In the genomic region with DNA sequence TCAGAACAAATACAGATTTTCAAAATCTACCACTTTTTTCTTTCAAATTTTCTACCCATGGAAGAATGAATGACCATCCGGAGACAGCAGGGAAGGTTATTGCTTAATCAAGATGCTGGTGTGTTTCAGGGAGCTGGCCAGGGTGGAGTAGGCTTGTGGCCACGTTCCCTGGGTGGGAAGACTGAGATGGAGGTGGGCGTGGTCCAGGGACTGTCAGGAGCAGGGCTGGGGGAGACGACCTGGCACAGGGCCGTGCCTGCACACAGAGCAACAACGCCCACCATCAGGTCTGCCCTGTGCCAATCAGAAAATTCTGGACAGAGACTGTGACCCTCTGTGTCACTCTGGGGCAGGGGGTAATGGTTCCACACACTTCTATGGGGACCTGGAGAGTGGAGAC, we compare ENCODE assay signal across 15 cellular contexts. TPM values are rescaled to one million over a fixed set of nuclear protein-coding genes. Genes with fewer than 3 reads are reported as not detected.
DNase-seq lines count a peak whose midpoint lies in the region; TF ChIP-seq lines count a peak whose summit lies in the region.
"Had no signal": no experiment of that assay in that cellular context is flagged by ENCODE, and none has a peak within 500 bp of the region (broad histone marks: within the 10 kb centered on the region; RNA-seq: fewer than 3 reads in every experiment).

No MANE protein-coding gene starts in this region.

- no peak overlapping the region for H3K9ac ChIP-seq in trophoblast cell (ENCODE audit: low read length)

- no peak for DNase-seq in T-helper 1 cell
- DNase-seq in nephron progenitor cell, result no peak
- DNase-seq in cortex of kidney (lab: John Stamatoyannopoulos, UW), result no peak
- DNase-seq in foreskin melanocyte, result no peak
- DNase-seq in trophoblast cell, result no peak
- DNase-seq: 8988T, cerebellar nuclear complex, erythroblast, NCI-H1092, testis had no signal

- H3K9me3 ChIP-seq in trophoblast cell (ENCODE audit: insufficient read depth, low read depth, low read length), result no peaks in the 10 kb centered on the region
- H3K9me3 ChIP-seq: HAP-1, testis had no signal

- no peak overlapping the region for H2BK5ac ChIP-seq in trophoblast cell (ENCODE audit: low read depth, low read length, poor library complexity)

- H2BK12ac ChIP-seq in trophoblast cell (ENCODE audit: low read length), result no peak overlapping the region

- H3K9me3 Mint-ChIP-seq in T-helper 1 cell treated with Interleukin-12 subunit alpha and Interleukin-12 subunit beta and Interleukin-4 antibody, amounts not matched to agents 30 μg/mL and 1 μg/mL, for 36 hours, result no peaks in the 10 kb centered on the region
- H3K9me3 Mint-ChIP-seq in IgD-negative memory B cell (no peaks in the 10 kb centered on the region), nephron progenitor cell (no peaks in the 10 kb centered on the region)
- no peaks in the 10 kb centered on the region for H3K9me3 Mint-ChIP-seq in activated naive CD8-positive, alpha-beta T cell (ENCODE audit: low read depth)

- no peak overlapping the region for H4K91ac ChIP-seq in trophoblast cell (ENCODE audit: low read depth, low read length)

- peak overlapping the region; percentile 38 for H3K4me3 Mint-ChIP-seq in T-helper 1 cell treated with Interleukin-12 subunit alpha and Interleukin-12 subunit beta and Interleukin-4 antibody, amounts not matched to agents 30 μg/mL and 1 μg/mL, for 36 hours
- H3K4me3 Mint-ChIP-seq in IgD-negative memory B cell (peak overlapping the region in 3 of 4 donors; percentile 57 to 87 (median 67)), nephron progenitor cell (no peak overlapping the region)
- peak overlapping the region; percentile 79 for H3K4me3 Mint-ChIP-seq in activated naive CD8-positive, alpha-beta T cell

- no peak overlapping the region for H3K14ac ChIP-seq in trophoblast cell (ENCODE audit: low read length)

- H3K18ac ChIP-seq in trophoblast cell (ENCODE audit: low read length), result no peak overlapping the region

- no peak overlapping the region for H3K27ac ChIP-seq in trophoblast cell (ENCODE audit: low read depth, low read length)
- H3K27ac ChIP-seq: testis had no signal

- no peak overlapping the region for H3K4ac ChIP-seq in trophoblast cell (ENCODE audit: low read depth, low read length)

- H3K36me3 ChIP-seq in trophoblast cell (ENCODE audit: control insufficient read depth in 1 of 2, insufficient read depth in 2 of 2, low read length in 2 of 2), result no peaks in the 10 kb centered on the region
- H3K36me3 ChIP-seq: HAP-1 had no signal

- no peaks in the 10 kb centered on the region for H3K79me1 ChIP-seq in trophoblast cell (ENCODE audit: low read length)

- H3K4me1 Mint-ChIP-seq in T-helper 1 cell treated with Interleukin-12 subunit alpha and Interleukin-12 subunit beta and Interleukin-4 antibody, amounts not matched to agents 30 μg/mL and 1 μg/mL, for 36 hours (ENCODE audit: low read depth), result peaks cover 78% of the 10 kb centered on the region
- H3K4me1 Mint-ChIP-seq in IgD-negative memory B cell (peaks cover 20 to 33% (median 21%) of the 10 kb centered on the region in 3 donors), nephron progenitor cell (peaks cover 64% of the 10 kb centered on the region)
- peaks cover 63% of the 10 kb centered on the region for H3K4me1 Mint-ChIP-seq in activated naive CD8-positive, alpha-beta T cell (ENCODE audit: low read depth)

- H2AK5ac ChIP-seq in trophoblast cell (ENCODE audit: low read length), result no peak overlapping the region

- H3K4me3 ChIP-seq in trophoblast cell (ENCODE audit: low read depth, low read length), result no peak overlapping the region
- H3K4me3 ChIP-seq: HAP-1, smooth muscle cell, testis had no signal

- H3K79me2 ChIP-seq in trophoblast cell (ENCODE audit: control insufficient read depth, insufficient read depth, low read length, poor library complexity), result no peaks in the 10 kb centered on the region

- no peak overlapping the region for H4K8ac ChIP-seq in trophoblast cell (ENCODE audit: low read depth, low read length)

- no peaks in the 10 kb centered on the region for H3K27me3 Mint-ChIP-seq in T-helper 1 cell treated with Interleukin-12 subunit alpha and Interleukin-12 subunit beta and Interleukin-4 antibody, amounts not matched to agents 30 μg/mL and 1 μg/mL, for 36 hours (ENCODE audit: low read depth)
- H3K27me3 Mint-ChIP-seq in IgD-negative memory B cell, result no peaks in the 10 kb centered on the region
- no peaks in the 10 kb centered on the region for H3K27me3 Mint-ChIP-seq in activated naive CD8-positive, alpha-beta T cell
- H3K27me3 Mint-ChIP-seq in nephron progenitor cell (ENCODE audit: low read depth, poor library complexity), result peaks cover 16% of the 10 kb centered on the region

- no peak overlapping the region for H3K23ac ChIP-seq in trophoblast cell (ENCODE audit: low read length)

- no peak overlapping the region for H2AFZ ChIP-seq in trophoblast cell (ENCODE audit: insufficient read depth, low read length, poor library complexity)

- H3K4me1 ChIP-seq in trophoblast cell (ENCODE audit: control insufficient read depth in 1 of 2, insufficient read depth in 2 of 2, low read length in 2 of 2), result peaks cover 2 to 3% of the 10 kb centered on the region in 2 experiments

- H3K36me3 Mint-ChIP-seq in T-helper 1 cell treated with Interleukin-12 subunit alpha and Interleukin-12 subunit beta and Interleukin-4 antibody, amounts not matched to agents 30 μg/mL and 1 μg/mL, for 36 hours (ENCODE audit: low read depth), result peaks cover 14% of the 10 kb centered on the region
- H3K36me3 Mint-ChIP-seq in IgD-negative memory B cell (peaks cover 5% of the 10 kb centered on the region), nephron progenitor cell (ENCODE audit: low read depth) (no peaks in the 10 kb centered on the region)
- no peaks in the 10 kb centered on the region for H3K36me3 Mint-ChIP-seq in activated naive CD8-positive, alpha-beta T cell

- no peak overlapping the region for H4K12ac ChIP-seq in trophoblast cell (ENCODE audit: low read depth, low read length)

- H3K4me2 ChIP-seq in trophoblast cell (ENCODE audit: low read length), result no peak overlapping the region
- H3K4me2 ChIP-seq: smooth muscle cell had no signal

- no peak overlapping the region for H2BK120ac ChIP-seq in trophoblast cell (ENCODE audit: insufficient read depth, low read length, poor library complexity)

- no peaks in the 10 kb centered on the region for H3K27me3 ChIP-seq in trophoblast cell (ENCODE audit: insufficient read depth, low read length)
- H3K27me3 ChIP-seq: testis had no signal

- no peak for TF ChIP-seq CTCF in nephron progenitor cell (IDR thresholded peaks at IDR 0.05)

- no CpG with 5 or more reads among the region's 6 CpGs for WGBS in trophoblast cell (ENCODE audit: extremely low coverage, insufficient coverage, insufficient read length)

- peak overlapping the region; percentile 90 for H3K27ac Mint-ChIP-seq in T-helper 1 cell treated with Interleukin-12 subunit alpha and Interleukin-12 subunit beta and Interleukin-4 antibody, amounts not matched to agents 30 μg/mL and 1 μg/mL, for 36 hours
- peak overlapping the region in 2 of 3 donors; percentile 76 to 98 for H3K27ac Mint-ChIP-seq in IgD-negative memory B cell
- H3K27ac Mint-ChIP-seq in activated naive CD8-positive, alpha-beta T cell, result peak overlapping the region; percentile 92
- H3K27ac Mint-ChIP-seq in nephron progenitor cell, result peak overlapping the region; percentile 86

RNA-seq across cellular contexts. Expression of a gene that starts 7.1 kb away (rescaled TPM):
- 0.48 TPM for polyA plus RNA-seq in IgD-negative memory B cell
- polyA plus RNA-seq in trophoblast cell (2013), result 0.94 and 1.1 TPM in 2 replicates

RNA-seq across cellular contexts. Expression of a gene that starts 12.9 kb away (rescaled TPM):
- polyA plus RNA-seq in IgD-negative memory B cell, result 90.7 TPM
- polyA plus RNA-seq in trophoblast cell (2013), result 1.4 and 1.8 TPM in 2 replicates

RNA-seq across cellular contexts. Expression of a gene that starts 49.3 kb away (rescaled TPM):
- 33.0 TPM for polyA plus RNA-seq in IgD-negative memory B cell
- 4.4 and 4.6 TPM in 2 replicates for polyA plus RNA-seq in trophoblast cell (2013)
